ENCODE assay signal across 1 cellular context in genomic region chr15:45166792-45167630, GRCh38.
TF ChIP-seq lines count a peak whose summit lies in the region.

No MANE protein-coding gene starts in this region.

TF ChIP-seq in HepG2, 621 proteins besides CTCF, POLR2A, EP300 and RAD21 (continued from another document and continues in another):
- TF ChIP-seq AFF4 (CRISPR knock-in tag; IDR thresholded peaks at IDR 0.05), result no peak
- TF ChIP-seq ZNF589 (CRISPR knock-in tag; conservative IDR thresholded peaks at IDR 0.05), result no peak
- no peak for TF ChIP-seq ATM (IDR thresholded peaks at IDR 0.05; ENCODE audit: borderline replicate concordance)
- TF ChIP-seq ZFP36L2 (CRISPR knock-in tag; IDR thresholded peaks at IDR 0.05), result no peak
- no peak for TF ChIP-seq TFE3 (CRISPR knock-in tag; IDR thresholded peaks at IDR 0.05)
- no peak for TF ChIP-seq NFYB (CRISPR knock-in tag; IDR thresholded peaks at IDR 0.05)
- TF ChIP-seq ZSCAN29 (CRISPR knock-in tag; conservative IDR thresholded peaks at IDR 0.05), result no peak
- TF ChIP-seq FOXA1 (IDR thresholded peaks at IDR 0.05), result no peak
- no peak for TF ChIP-seq FOXA1 (CRISPR knock-in tag; IDR thresholded peaks at IDR 0.05)
- no peak for TF ChIP-seq KMT2B (CRISPR knock-in tag; IDR thresholded peaks at IDR 0.05)
- no peak for TF ChIP-seq HMG20B (CRISPR knock-in tag; conservative IDR thresholded peaks at IDR 0.05)
- no peak; the same call in 1 of the 2 replicates for TF ChIP-seq POLR2AphosphoS5 (IDR thresholded peaks at IDR 0.05; ENCODE audit: low read depth, low read length)
- no peak for TF ChIP-seq DPF2 (CRISPR knock-in tag; IDR thresholded peaks at IDR 0.05; ENCODE audit: borderline replicate concordance, low read depth)
- TF ChIP-seq GFI1 (CRISPR knock-in tag; IDR thresholded peaks at IDR 0.05; ENCODE audit: borderline replicate concordance), result no peak
- no peak for TF ChIP-seq ZSCAN12 (CRISPR knock-in tag; IDR thresholded peaks at IDR 0.05)
- no peak for TF ChIP-seq SP2 (CRISPR knock-in tag; IDR thresholded peaks at IDR 0.05)
- TF ChIP-seq PTBP1 (IDR thresholded peaks at IDR 0.05; ENCODE audit: low read depth, low read length, poor library complexity, severe bottlenecking), result no peak
- TF ChIP-seq TEAD2 (CRISPR knock-in tag; IDR thresholded peaks at IDR 0.05), result no peak
- TF ChIP-seq TBP (CRISPR knock-in tag; IDR thresholded peaks at IDR 0.05), result no peak
- no peak for TF ChIP-seq RFX3 (CRISPR knock-in tag; IDR thresholded peaks at IDR 0.05)
- no peak for TF ChIP-seq MAF1 (CRISPR knock-in tag; IDR thresholded peaks at IDR 0.05; ENCODE audit: borderline replicate concordance)
- TF ChIP-seq SNAPC2 (CRISPR knock-in tag; IDR thresholded peaks at IDR 0.05), result no peak
- no peak for TF ChIP-seq SRSF9 (IDR thresholded peaks at IDR 0.05; ENCODE audit: borderline replicate concordance, insufficient read depth, low read depth, low read length, poor library complexity, severe bottlenecking)
- TF ChIP-seq, protein P1, sequence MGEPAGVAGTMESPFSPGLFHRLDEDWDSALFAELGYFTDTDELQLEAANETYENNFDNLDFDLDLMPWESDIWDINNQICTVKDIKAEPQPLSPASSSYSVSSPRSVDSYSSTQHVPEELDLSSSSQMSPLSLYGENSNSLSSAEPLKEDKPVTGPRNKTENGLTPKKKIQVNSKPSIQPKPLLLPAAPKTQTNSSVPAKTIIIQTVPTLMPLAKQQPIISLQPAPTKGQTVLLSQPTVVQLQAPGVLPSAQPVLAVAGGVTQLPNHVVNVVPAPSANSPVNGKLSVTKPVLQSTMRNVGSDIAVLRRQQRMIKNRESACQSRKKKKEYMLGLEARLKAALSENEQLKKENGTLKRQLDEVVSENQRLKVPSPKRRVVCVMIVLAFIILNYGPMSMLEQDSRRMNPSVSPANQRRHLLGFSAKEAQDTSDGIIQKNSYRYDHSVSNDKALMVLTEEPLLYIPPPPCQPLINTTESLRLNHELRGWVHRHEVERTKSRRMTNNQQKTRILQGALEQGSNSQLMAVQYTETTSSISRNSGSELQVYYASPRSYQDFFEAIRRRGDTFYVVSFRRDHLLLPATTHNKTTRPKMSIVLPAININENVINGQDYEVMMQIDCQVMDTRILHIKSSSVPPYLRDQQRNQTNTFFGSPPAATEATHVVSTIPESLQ (CRISPR knock-in tag; conservative IDR thresholded peaks at IDR 0.05), result no peak
- no peak for TF ChIP-seq TP53 (CRISPR knock-in tag; conservative IDR thresholded peaks at IDR 0.05)
- TF ChIP-seq HNF4G (IDR thresholded peaks at IDR 0.05; ENCODE audit: borderline replicate concordance, low read depth, low read length), result no peak
- no peak for TF ChIP-seq HNF4G (CRISPR knock-in tag; IDR thresholded peaks at IDR 0.05; ENCODE audit: borderline replicate concordance, low read depth)
- TF ChIP-seq RCOR2 (CRISPR knock-in tag; IDR thresholded peaks at IDR 0.05), result no peak
- TF ChIP-seq NR2F2 (IDR thresholded peaks at IDR 0.05; ENCODE audit: borderline replicate concordance, low read depth), result 0 out of 2 replicates have a peak, but pooled peaks have one; percentile 35
- TF ChIP-seq CCAR2 (optimal IDR thresholded peaks at IDR 0.05; ENCODE audit: low read depth, low read length), result no peak
- TF ChIP-seq SOX6 (IDR thresholded peaks at IDR 0.05), result no peak
- no peak for TF ChIP-seq SOX6 (CRISPR knock-in tag; IDR thresholded peaks at IDR 0.05)
- TF ChIP-seq MTA3 (CRISPR knock-in tag; IDR thresholded peaks at IDR 0.05), result no peak
- TF ChIP-seq CAMTA2 (CRISPR knock-in tag; IDR thresholded peaks at IDR 0.05; ENCODE audit: borderline replicate concordance), result no peak
- TF ChIP-seq, protein P2, sequence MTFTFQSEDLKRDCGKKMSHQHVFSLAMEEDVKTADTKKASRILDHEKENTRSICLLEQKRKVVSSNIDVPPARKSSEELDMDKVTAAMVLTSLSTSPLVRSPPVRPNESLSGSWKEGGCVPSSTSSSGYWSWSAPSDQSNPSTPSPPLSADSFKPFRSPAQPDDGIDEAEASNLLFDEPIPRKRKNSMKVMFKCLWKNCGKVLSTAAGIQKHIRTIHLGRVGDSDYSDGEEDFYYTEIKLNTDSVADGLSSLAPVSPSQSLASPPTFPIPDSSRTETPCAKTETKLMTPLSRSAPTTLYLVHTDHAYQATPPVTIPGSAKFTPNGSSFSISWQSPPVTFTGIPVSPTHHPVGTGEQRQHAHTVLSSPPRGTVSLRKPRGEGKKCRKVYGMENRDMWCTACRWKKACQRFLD (CRISPR knock-in tag; IDR thresholded peaks at IDR 0.05; ENCODE audit: borderline replicate concordance), result no peak
- no peak for TF ChIP-seq RARA (CRISPR knock-in tag; IDR thresholded peaks at IDR 0.05)
- TF ChIP-seq ZSCAN20 (CRISPR knock-in tag; IDR thresholded peaks at IDR 0.05; ENCODE audit: borderline replicate concordance), result 0 out of 2 replicates have a peak, but pooled peaks have one; percentile 56
- no peak for TF ChIP-seq ZNF629 (CRISPR knock-in tag; conservative IDR thresholded peaks at IDR 0.05)
- no peak for TF ChIP-seq ATRX (CRISPR knock-in tag; IDR thresholded peaks at IDR 0.05; ENCODE audit: borderline replicate concordance)
- 0 out of 2 replicates have a peak, but pooled peaks have one; percentile 31 for TF ChIP-seq PITX1 (CRISPR knock-in tag; IDR thresholded peaks at IDR 0.05)
- TF ChIP-seq RBFOX2 (IDR thresholded peaks at IDR 0.05; ENCODE audit: low read depth, low read length), result peak; percentile 82
- TF ChIP-seq CBX5 (CRISPR knock-in tag; IDR thresholded peaks at IDR 0.05; ENCODE audit: borderline replicate concordance), result no peak
- TF ChIP-seq POLR2G (IDR thresholded peaks at IDR 0.05; ENCODE audit: low read depth, low read length), result peak; percentile 71
- no peak for TF ChIP-seq KLF15 (CRISPR knock-in tag; IDR thresholded peaks at IDR 0.05; ENCODE audit: borderline replicate concordance)
- no peak for TF ChIP-seq ZNF7 (CRISPR knock-in tag; IDR thresholded peaks at IDR 0.05)
- no peak for TF ChIP-seq ZNF766 (CRISPR knock-in tag; IDR thresholded peaks at IDR 0.05; ENCODE audit: borderline replicate concordance)
- TF ChIP-seq HNRNPL (IDR thresholded peaks at IDR 0.05; ENCODE audit: low read depth, low read length), result no peak
- no peak for TF ChIP-seq MTF2 (CRISPR knock-in tag; IDR thresholded peaks at IDR 0.05; ENCODE audit: borderline replicate concordance)
- TF ChIP-seq, protein P3, sequence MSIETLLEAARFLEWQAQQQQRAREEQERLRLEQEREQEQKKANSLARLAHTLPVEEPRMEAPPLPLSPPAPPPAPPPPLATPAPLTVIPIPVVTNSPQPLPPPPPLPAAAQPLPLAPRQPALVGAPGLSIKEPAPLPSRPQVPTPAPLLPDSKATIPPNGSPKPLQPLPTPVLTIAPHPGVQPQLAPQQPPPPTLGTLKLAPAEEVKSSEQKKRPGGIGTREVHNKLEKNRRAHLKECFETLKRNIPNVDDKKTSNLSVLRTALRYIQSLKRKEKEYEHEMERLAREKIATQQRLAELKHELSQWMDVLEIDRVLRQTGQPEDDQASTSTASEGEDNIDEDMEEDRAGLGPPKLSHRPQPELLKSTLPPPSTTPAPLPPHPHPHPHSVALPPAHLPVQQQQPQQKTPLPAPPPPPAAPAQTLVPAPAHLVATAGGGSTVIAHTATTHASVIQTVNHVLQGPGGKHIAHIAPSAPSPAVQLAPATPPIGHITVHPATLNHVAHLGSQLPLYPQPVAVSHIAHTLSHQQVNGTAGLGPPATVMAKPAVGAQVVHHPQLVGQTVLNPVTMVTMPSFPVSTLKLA (IDR thresholded peaks at IDR 0.05), result no peak
- TF ChIP-seq, protein P4, sequence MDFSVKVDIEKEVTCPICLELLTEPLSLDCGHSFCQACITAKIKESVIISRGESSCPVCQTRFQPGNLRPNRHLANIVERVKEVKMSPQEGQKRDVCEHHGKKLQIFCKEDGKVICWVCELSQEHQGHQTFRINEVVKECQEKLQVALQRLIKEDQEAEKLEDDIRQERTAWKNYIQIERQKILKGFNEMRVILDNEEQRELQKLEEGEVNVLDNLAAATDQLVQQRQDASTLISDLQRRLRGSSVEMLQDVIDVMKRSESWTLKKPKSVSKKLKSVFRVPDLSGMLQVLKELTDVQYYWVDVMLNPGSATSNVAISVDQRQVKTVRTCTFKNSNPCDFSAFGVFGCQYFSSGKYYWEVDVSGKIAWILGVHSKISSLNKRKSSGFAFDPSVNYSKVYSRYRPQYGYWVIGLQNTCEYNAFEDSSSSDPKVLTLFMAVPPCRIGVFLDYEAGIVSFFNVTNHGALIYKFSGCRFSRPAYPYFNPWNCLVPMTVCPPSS (IDR thresholded peaks at IDR 0.05), result no peak
- TF ChIP-seq TBX2 (CRISPR knock-in tag; IDR thresholded peaks at IDR 0.05; ENCODE audit: borderline replicate concordance), result no peak
- TF ChIP-seq KLF6 (CRISPR knock-in tag; IDR thresholded peaks at IDR 0.05), result no peak
- TF ChIP-seq JARID2 (CRISPR knock-in tag; IDR thresholded peaks at IDR 0.05; ENCODE audit: insufficient replicate concordance), result no peak
- no peak for TF ChIP-seq ZNF788 (CRISPR knock-in tag; IDR thresholded peaks at IDR 0.05; ENCODE audit: borderline replicate concordance)
- no peak for TF ChIP-seq ZNF512B (CRISPR knock-in tag; IDR thresholded peaks at IDR 0.05; ENCODE audit: borderline replicate concordance)
- TF ChIP-seq, protein P5, sequence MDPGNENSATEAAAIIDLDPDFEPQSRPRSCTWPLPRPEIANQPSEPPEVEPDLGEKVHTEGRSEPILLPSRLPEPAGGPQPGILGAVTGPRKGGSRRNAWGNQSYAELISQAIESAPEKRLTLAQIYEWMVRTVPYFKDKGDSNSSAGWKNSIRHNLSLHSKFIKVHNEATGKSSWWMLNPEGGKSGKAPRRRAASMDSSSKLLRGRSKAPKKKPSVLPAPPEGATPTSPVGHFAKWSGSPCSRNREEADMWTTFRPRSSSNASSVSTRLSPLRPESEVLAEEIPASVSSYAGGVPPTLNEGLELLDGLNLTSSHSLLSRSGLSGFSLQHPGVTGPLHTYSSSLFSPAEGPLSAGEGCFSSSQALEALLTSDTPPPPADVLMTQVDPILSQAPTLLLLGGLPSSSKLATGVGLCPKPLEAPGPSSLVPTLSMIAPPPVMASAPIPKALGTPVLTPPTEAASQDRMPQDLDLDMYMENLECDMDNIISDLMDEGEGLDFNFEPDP (CRISPR knock-in tag; conservative IDR thresholded peaks at IDR 0.05), result 0 out of 2 replicates have a peak, but pooled peaks have one; percentile 75
- no peak for TF ChIP-seq ZNF75D (CRISPR knock-in tag; IDR thresholded peaks at IDR 0.05; ENCODE audit: borderline replicate concordance)
- TF ChIP-seq SATB2 (CRISPR knock-in tag; IDR thresholded peaks at IDR 0.05), result no peak
- 0 out of 2 replicates have a peak, but pooled peaks have one; percentile 14 for TF ChIP-seq THAP11 (CRISPR knock-in tag; IDR thresholded peaks at IDR 0.05)
